17 cellular contexts compared by ENCODE assay signal in genomic region chr5:126455728-126456127, GRCh38.
"Had no signal": no experiment of that assay in that cellular context is flagged by ENCODE, and none has a peak within 500 bp of the region (broad histone marks: within the 10 kb centered on the region; RNA-seq: fewer than 3 reads in every experiment).

No MANE protein-coding gene starts in this region.

- H3K9me3 ChIP-seq: gastroesophageal sphincter, vagina had no signal

- DNase-seq: activated CD4-positive, alpha-beta T cell treated with anti-CD3 and anti-CD28 coated beads for 4 hours; activated CD8-positive, alpha-beta memory T cell treated with anti-CD3 and anti-CD28 coated beads, Interleukin-2, amount 50 U/mL, for 48 hours; activated CD8-positive, alpha-beta T cell treated with anti-CD3 and anti-CD28 coated beads, Interleukin-2, amount 10 ng/mL, durations not matched to agents 7 days and 5 days; activated naive CD4-positive, alpha-beta T cell; cerebellar nuclear complex; kidney; stimulated activated CD4-positive, alpha-beta T cell treated with anti-CD3 and anti-CD28 coated beads, Interleukin-15, amount 100 ng/mL, for 24 hours; stimulated activated CD4-positive, alpha-beta T cell treated with anti-CD3 and anti-CD28 coated beads, Interleukin-4, amount 100 ng/mL, for 4 hours; stimulated activated naive CD8-positive, alpha-beta T cell treated with anti-CD3 and anti-CD28 coated beads, Interleukin-15, amount 100 ng/mL, for 72 hours; T-cell; T1000 had no signal

- H3K4me3 ChIP-seq: gastroesophageal sphincter, vagina had no signal

- H3K4me1 ChIP-seq: parathyroid adenoma had no signal

- H3K4me3 Mint-ChIP-seq: activated CD8-positive, alpha-beta T cell treated with anti-CD3 and anti-CD28 coated beads, Interleukin-2, amount 10 ng/mL, durations not matched to agents 7 days and 5 days; activated T-helper 1 cell treated with anti-CD3 and anti-CD28 coated beads, Interleukin-12 subunit alpha, Interleukin-12 subunit beta, Interleukin-2, Interleukin-4 antibody, amounts not matched to agents 30 ng/mL and 10 ng/mL and 1 ng/mL, durations not matched to agents 14 hours and 24 hours and 36 hours; mesothelial cell of epicardium; stimulated activated naive CD8-positive, alpha-beta T cell treated with anti-CD3 and anti-CD28 coated beads, Interleukin-15, amount 100 ng/mL, for 72 hours; T-cell had no signal

- H3K27me3 ChIP-seq: gastroesophageal sphincter, vagina had no signal

- H3K36me3 ChIP-seq: vagina had no signal

- H3K27ac ChIP-seq: gastroesophageal sphincter, parathyroid adenoma, vagina, VCaP had no signal

- H3K27ac Mint-ChIP-seq: activated CD8-positive, alpha-beta T cell treated with anti-CD3 and anti-CD28 coated beads, Interleukin-2, amount 10 ng/mL, durations not matched to agents 7 days and 5 days; activated T-helper 1 cell treated with anti-CD3 and anti-CD28 coated beads, Interleukin-12 subunit alpha, Interleukin-12 subunit beta, Interleukin-2, Interleukin-4 antibody, amounts not matched to agents 30 ng/mL and 10 ng/mL and 1 ng/mL, durations not matched to agents 14 hours and 24 hours and 36 hours; mesothelial cell of epicardium had no signal

- H3K9me3 Mint-ChIP-seq: activated T-helper 1 cell treated with anti-CD3 and anti-CD28 coated beads, Interleukin-12 subunit alpha, Interleukin-12 subunit beta, Interleukin-2, Interleukin-4 antibody, amounts not matched to agents 30 ng/mL and 10 ng/mL and 1 ng/mL, durations not matched to agents 14 hours and 24 hours and 36 hours; stimulated activated naive CD8-positive, alpha-beta T cell treated with anti-CD3 and anti-CD28 coated beads, Interleukin-15, amount 100 ng/mL, for 72 hours; T-cell had no signal

- H3K27me3 Mint-ChIP-seq: stimulated activated naive CD8-positive, alpha-beta T cell treated with anti-CD3 and anti-CD28 coated beads, Interleukin-15, amount 100 ng/mL, for 72 hours; T-cell had no signal

- ATAC-seq: activated CD8-positive, alpha-beta T cell treated with anti-CD3 and anti-CD28 coated beads, Interleukin-2, amount 10 ng/mL, durations not matched to agents 7 days and 5 days; gastroesophageal sphincter; stimulated activated naive CD8-positive, alpha-beta T cell treated with anti-CD3 and anti-CD28 coated beads, Interleukin-15, amount 100 ng/mL, for 72 hours; T-cell had no signal
